1 cellular context compared by ENCODE assay signal in genomic region chr10:99519690-99520039, GRCh38.
TF ChIP-seq lines count a peak whose summit lies in the region.

No MANE protein-coding gene starts in this region.

TF ChIP-seq in H1, 55 proteins besides CTCF, POLR2A, EP300 and RAD21 (continued from another document):
- TF ChIP-seq NANOG (IDR thresholded peaks at IDR 0.05; ENCODE audit: insufficient read depth, low read depth, low read length, poor library complexity, severe bottlenecking) (no peak), JUN (IDR thresholded peaks at IDR 0.05; ENCODE audit: low read depth, low read length) (no peak), USF2 (IDR thresholded peaks at IDR 0.05; ENCODE audit: low read length) (no peak), RBBP5 (IDR thresholded peaks at IDR 0.05; ENCODE audit: borderline replicate concordance, low read depth, low read length) (no peak), SP2 (IDR thresholded peaks at IDR 0.05; ENCODE audit: low read length) (no peak), GTF2F1 (IDR thresholded peaks at IDR 0.05; ENCODE audit: borderline replicate concordance, low read depth, low read length) (no peak), HDAC6 (IDR thresholded peaks at IDR 0.05; ENCODE audit: low read depth, low read length) (no peak), BRCA1 (IDR thresholded peaks at IDR 0.05; ENCODE audit: low read depth, low read length) (no peak)
- TF ChIP-seq, protein P1, sequence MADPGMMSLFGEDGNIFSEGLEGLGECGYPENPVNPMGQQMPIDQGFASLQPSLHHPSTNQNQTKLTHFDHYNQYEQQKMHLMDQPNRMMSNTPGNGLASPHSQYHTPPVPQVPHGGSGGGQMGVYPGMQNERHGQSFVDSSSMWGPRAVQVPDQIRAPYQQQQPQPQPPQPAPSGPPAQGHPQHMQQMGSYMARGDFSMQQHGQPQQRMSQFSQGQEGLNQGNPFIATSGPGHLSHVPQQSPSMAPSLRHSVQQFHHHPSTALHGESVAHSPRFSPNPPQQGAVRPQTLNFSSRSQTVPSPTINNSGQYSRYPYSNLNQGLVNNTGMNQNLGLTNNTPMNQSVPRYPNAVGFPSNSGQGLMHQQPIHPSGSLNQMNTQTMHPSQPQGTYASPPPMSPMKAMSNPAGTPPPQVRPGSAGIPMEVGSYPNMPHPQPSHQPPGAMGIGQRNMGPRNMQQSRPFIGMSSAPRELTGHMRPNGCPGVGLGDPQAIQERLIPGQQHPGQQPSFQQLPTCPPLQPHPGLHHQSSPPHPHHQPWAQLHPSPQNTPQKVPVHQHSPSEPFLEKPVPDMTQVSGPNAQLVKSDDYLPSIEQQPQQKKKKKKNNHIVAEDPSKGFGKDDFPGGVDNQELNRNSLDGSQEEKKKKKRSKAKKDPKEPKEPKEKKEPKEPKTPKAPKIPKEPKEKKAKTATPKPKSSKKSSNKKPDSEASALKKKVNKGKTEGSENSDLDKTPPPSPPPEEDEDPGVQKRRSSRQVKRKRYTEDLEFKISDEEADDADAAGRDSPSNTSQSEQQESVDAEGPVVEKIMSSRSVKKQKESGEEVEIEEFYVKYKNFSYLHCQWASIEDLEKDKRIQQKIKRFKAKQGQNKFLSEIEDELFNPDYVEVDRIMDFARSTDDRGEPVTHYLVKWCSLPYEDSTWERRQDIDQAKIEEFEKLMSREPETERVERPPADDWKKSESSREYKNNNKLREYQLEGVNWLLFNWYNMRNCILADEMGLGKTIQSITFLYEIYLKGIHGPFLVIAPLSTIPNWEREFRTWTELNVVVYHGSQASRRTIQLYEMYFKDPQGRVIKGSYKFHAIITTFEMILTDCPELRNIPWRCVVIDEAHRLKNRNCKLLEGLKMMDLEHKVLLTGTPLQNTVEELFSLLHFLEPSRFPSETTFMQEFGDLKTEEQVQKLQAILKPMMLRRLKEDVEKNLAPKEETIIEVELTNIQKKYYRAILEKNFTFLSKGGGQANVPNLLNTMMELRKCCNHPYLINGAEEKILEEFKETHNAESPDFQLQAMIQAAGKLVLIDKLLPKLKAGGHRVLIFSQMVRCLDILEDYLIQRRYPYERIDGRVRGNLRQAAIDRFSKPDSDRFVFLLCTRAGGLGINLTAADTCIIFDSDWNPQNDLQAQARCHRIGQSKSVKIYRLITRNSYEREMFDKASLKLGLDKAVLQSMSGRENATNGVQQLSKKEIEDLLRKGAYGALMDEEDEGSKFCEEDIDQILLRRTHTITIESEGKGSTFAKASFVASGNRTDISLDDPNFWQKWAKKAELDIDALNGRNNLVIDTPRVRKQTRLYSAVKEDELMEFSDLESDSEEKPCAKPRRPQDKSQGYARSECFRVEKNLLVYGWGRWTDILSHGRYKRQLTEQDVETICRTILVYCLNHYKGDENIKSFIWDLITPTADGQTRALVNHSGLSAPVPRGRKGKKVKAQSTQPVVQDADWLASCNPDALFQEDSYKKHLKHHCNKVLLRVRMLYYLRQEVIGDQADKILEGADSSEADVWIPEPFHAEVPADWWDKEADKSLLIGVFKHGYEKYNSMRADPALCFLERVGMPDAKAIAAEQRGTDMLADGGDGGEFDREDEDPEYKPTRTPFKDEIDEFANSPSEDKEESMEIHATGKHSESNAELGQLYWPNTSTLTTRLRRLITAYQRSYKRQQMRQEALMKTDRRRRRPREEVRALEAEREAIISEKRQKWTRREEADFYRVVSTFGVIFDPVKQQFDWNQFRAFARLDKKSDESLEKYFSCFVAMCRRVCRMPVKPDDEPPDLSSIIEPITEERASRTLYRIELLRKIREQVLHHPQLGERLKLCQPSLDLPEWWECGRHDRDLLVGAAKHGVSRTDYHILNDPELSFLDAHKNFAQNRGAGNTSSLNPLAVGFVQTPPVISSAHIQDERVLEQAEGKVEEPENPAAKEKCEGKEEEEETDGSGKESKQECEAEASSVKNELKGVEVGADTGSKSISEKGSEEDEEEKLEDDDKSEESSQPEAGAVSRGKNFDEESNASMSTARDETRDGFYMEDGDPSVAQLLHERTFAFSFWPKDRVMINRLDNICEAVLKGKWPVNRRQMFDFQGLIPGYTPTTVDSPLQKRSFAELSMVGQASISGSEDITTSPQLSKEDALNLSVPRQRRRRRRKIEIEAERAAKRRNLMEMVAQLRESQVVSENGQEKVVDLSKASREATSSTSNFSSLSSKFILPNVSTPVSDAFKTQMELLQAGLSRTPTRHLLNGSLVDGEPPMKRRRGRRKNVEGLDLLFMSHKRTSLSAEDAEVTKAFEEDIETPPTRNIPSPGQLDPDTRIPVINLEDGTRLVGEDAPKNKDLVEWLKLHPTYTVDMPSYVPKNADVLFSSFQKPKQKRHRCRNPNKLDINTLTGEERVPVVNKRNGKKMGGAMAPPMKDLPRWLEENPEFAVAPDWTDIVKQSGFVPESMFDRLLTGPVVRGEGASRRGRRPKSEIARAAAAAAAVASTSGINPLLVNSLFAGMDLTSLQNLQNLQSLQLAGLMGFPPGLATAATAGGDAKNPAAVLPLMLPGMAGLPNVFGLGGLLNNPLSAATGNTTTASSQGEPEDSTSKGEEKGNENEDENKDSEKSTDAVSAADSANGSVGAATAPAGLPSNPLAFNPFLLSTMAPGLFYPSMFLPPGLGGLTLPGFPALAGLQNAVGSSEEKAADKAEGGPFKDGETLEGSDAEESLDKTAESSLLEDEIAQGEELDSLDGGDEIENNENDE (IDR thresholded peaks at IDR 0.05; ENCODE audit: insufficient replicate concordance, low read length), result no peak
